In genomic region chr9:136726631-136727191, GRCh38 we compare ENCODE assay signal across 6 cellular contexts. TPM values are rescaled to one million over a fixed set of nuclear protein-coding genes. Genes with fewer than 3 reads are reported as not detected.
DNase-seq lines count a peak whose midpoint lies in the region; ATAC-seq lines count a peak whose summit lies in the region.

No MANE protein-coding gene starts in this region.

- H3K4me3 Mint-ChIP-seq in activated T-cell treated with anti-CD3 and anti-CD28 coated beads, Interleukin-2, amount 50 U/mL, for 4 hours, result peak overlapping the region; percentile 98

- no peaks in the 10 kb centered on the region for H3K9me3 Mint-ChIP-seq in activated T-cell treated with anti-CD3 and anti-CD28 coated beads, Interleukin-2, amount 50 U/mL, for 4 hours

- ATAC-seq in activated CD4-positive, CD25-positive, alpha-beta regulatory T cell treated with anti-CD3 and anti-CD28 coated beads, Interleukin-2, amount 50 U/mL, for 24 hours, result peak; percentile 34 to 53
- no peak for ATAC-seq in activated T-cell treated with anti-CD3 and anti-CD28 coated beads, Interleukin-2, amount 50 U/mL, for 4 hours
- ATAC-seq in left lobe of liver (peak; percentile 33), GM18870 (IDR thresholded peaks at IDR 0.05; ENCODE audit: unreplicated experiment) (no peak), GM18511 (IDR thresholded peaks at IDR 0.05; ENCODE audit: unreplicated experiment) (no peak)

- peaks cover 31% of the 10 kb centered on the region for H3K36me3 Mint-ChIP-seq in activated T-cell treated with anti-CD3 and anti-CD28 coated beads, Interleukin-2, amount 50 U/mL, for 4 hours (ENCODE audit: insufficient read depth)

- H3K27me3 Mint-ChIP-seq in activated T-cell treated with anti-CD3 and anti-CD28 coated beads, Interleukin-2, amount 50 U/mL, for 4 hours (ENCODE audit: low read depth), result no peaks in the 10 kb centered on the region

- H3K4me1 Mint-ChIP-seq in activated T-cell treated with anti-CD3 and anti-CD28 coated beads, Interleukin-2, amount 50 U/mL, for 4 hours (ENCODE audit: low read depth), result peaks cover 27% of the 10 kb centered on the region

- no peak for DNase-seq in activated CD4-positive, CD25-positive, alpha-beta regulatory T cell (lab: John Stamatoyannopoulos, UW)
- DNase-seq in activated T-cell treated with anti-CD3 and anti-CD28 coated beads, Interleukin-2, amount 50 U/mL, for 4 hours, result peak; percentile 35
- DNase-seq in left lobe of liver (ENCODE audit: low spot score), result no peak

RNA-seq across cellular contexts. Expression of gene DIPK1B, which starts 14.3 kb away (rescaled TPM):
- total RNA-seq in activated T-cell treated with anti-CD3 and anti-CD28 coated beads, Interleukin-2, amount 50 U/mL, for 4 hours, result under 1 TPM in 2 of 3 donors, not detected in 1; 0.16 to 0.18 TPM
- total RNA-seq in left lobe of liver, result 3.0 TPM

RNA-seq across cellular contexts. Expression of gene LCN10, which starts 16.0 kb away (rescaled TPM):
- total RNA-seq in activated T-cell treated with anti-CD3 and anti-CD28 coated beads, Interleukin-2, amount 50 U/mL, for 4 hours, result 1 to 10 TPM in 2 of 3 donors, under 1 TPM in 1; 0.82 to 2.4 (median 2.1) TPM
- total RNA-seq in left lobe of liver, result 0.15 TPM

RNA-seq across cellular contexts. Expression of gene LCN6, which starts 21.6 kb away (rescaled TPM):
- not detected for total RNA-seq in activated T-cell treated with anti-CD3 and anti-CD28 coated beads, Interleukin-2, amount 50 U/mL, for 4 hours
- not detected for total RNA-seq in left lobe of liver

RNA-seq across cellular contexts. Expression of gene LCN8, which starts 31.3 kb away (rescaled TPM):
- total RNA-seq in activated T-cell treated with anti-CD3 and anti-CD28 coated beads, Interleukin-2, amount 50 U/mL, for 4 hours, result not detected
- not detected for total RNA-seq in left lobe of liver

RNA-seq across cellular contexts. Expression of gene LCN15, which starts 37.6 kb away (rescaled TPM):
- not detected for total RNA-seq in activated T-cell treated with anti-CD3 and anti-CD28 coated beads, Interleukin-2, amount 50 U/mL, for 4 hours
- not detected for total RNA-seq in left lobe of liver

Comparison
In these comparisons a context has a peak if more than half of its experiments do, and no peak if none do; other contexts are left out.
1. ATAC-seq: peak in activated CD4-positive, CD25-positive, alpha-beta regulatory T cell treated with anti-CD3 and anti-CD28 coated beads, Interleukin-2, amount 50 U/mL, for 24 hours (2 of 2) and left lobe of liver (single experiment); none in activated T-cell treated with anti-CD3 and anti-CD28 coated beads, Interleukin-2, amount 50 U/mL, for 4 hours (0 of 2), GM18870 (single experiment) and GM18511 (single experiment).